In genomic region chr16:24988137-24988535, GRCh38 we compare ENCODE assay signal across 9 cellular contexts. TPM values are rescaled to one million over a fixed set of nuclear protein-coding genes. Genes with fewer than 3 reads are reported as not detected.
DNase-seq lines count a peak whose midpoint lies in the region; ATAC-seq and TF ChIP-seq lines count a peak whose summit lies in the region.
"Had no signal": no experiment of that assay in that cellular context is flagged by ENCODE, and none has a peak within 500 bp of the region (broad histone marks: within the 10 kb centered on the region; RNA-seq: fewer than 3 reads in every experiment).

No MANE protein-coding gene starts in this region.

- no peak for DNase-seq in heart right ventricle
- DNase-seq in Right ventricle myocardium superior: no peak
- peak; percentile 41 to 72 for DNase-seq in cardiac fibroblast (ENCODE audit: low read depth in 2 of 2)
- DNase-seq in mesothelial cell of epicardium (ENCODE audit: low spot score in 2 of 2, unreplicated experiment in 2 of 2): no peak
- no peak for DNase-seq in type B pancreatic cell (ENCODE audit: extremely low spot score, unreplicated experiment)
- DNase-seq in RWPE1 (ENCODE audit: low spot score): no peak
- DNase-seq in dedifferentiated amniotic fluid mesenchymal stem cell (ENCODE audit: extremely low spot score): no peak
- no peak for DNase-seq in WTC11 (ENCODE audit: low spot score)
- DNase-seq: activated CD4-positive, alpha-beta memory T cell treated with anti-CD3 and anti-CD28 coated beads, Interleukin-2, amount 10 ng/mL, durations not matched to agents 7 days and 5 days had no signal

- CTCF ChIA-PET in RWPE1 (lab: Yijun Ruan, JAX) (interaction anchor here (0.6 kb wide), 1 partner anchor 14 kb away, joined by 3 read pairs; no protein-coding TSS in a partner anchor), WTC11 (lab: Charles Lee) (no interaction called here)

- H3K4me3 Mint-ChIP-seq in mesothelial cell of epicardium (no peak overlapping the region), type B pancreatic cell (peak overlapping the region; percentile 23), WTC11 (no peak overlapping the region)
- H3K4me3 Mint-ChIP-seq: activated CD4-positive, alpha-beta memory T cell treated with anti-CD3 and anti-CD28 coated beads, Interleukin-2, amount 10 ng/mL, durations not matched to agents 7 days and 5 days had no signal

- H3K4me1 Mint-ChIP-seq in mesothelial cell of epicardium (peaks cover 34% of the 10 kb centered on the region), type B pancreatic cell (ENCODE audit: unreplicated experiment) (peaks cover 55% of the 10 kb centered on the region), WTC11 (peaks cover 31% of the 10 kb centered on the region)

- ATAC-seq in heart right ventricle (no peak), Right ventricle myocardium superior (ENCODE audit: poor library complexity) (no peak), WTC11 (no peak)

- H3K27ac Mint-ChIP-seq in mesothelial cell of epicardium: peak overlapping the region; percentile 79
- peak overlapping the region; percentile 91 for H3K27ac Mint-ChIP-seq in type B pancreatic cell
- no peak overlapping the region for H3K27ac Mint-ChIP-seq in WTC11
- H3K27ac Mint-ChIP-seq: activated CD4-positive, alpha-beta memory T cell treated with anti-CD3 and anti-CD28 coated beads, Interleukin-2, amount 10 ng/mL, durations not matched to agents 7 days and 5 days had no signal

- no peaks in the 10 kb centered on the region for H3K36me3 ChIP-seq in heart right ventricle

- H3K4me1 ChIP-seq in heart right ventricle: peaks cover 35 to 100% (median 99%) of the 10 kb centered on the region in 9 donors

- TF ChIP-seq CTCF in heart right ventricle (IDR thresholded peaks at IDR 0.05) (no peak), cardiac fibroblast (IDR thresholded peaks at IDR 0.05; ENCODE audit: low read depth, low read length) (no peak), mesothelial cell of epicardium (IDR thresholded peaks at IDR 0.05; ENCODE audit: unreplicated experiment) (no peak), type B pancreatic cell (conservative IDR thresholded peaks at IDR 0.05) (no peak), RWPE1 (conservative IDR thresholded peaks at IDR 0.05; ENCODE audit: low read depth) (no peak), WTC11 (IDR thresholded peaks at IDR 0.05) (no peak)

- H3K27me3 Mint-ChIP-seq in mesothelial cell of epicardium (ENCODE audit: low read depth) (no peaks in the 10 kb centered on the region), type B pancreatic cell (no peaks in the 10 kb centered on the region), WTC11 (ENCODE audit: low read depth) (no peaks in the 10 kb centered on the region)
- H3K27me3 Mint-ChIP-seq: activated CD4-positive, alpha-beta memory T cell treated with anti-CD3 and anti-CD28 coated beads, Interleukin-2, amount 10 ng/mL, durations not matched to agents 7 days and 5 days had no signal

- POLR2A ChIA-PET in RWPE1 (lab: Yijun Ruan, JAX; ENCODE audit: low non-redundant PET) (interaction anchor here (0.6 kb wide), 1 partner anchor 299 kb away, joined by 4 read pairs; no protein-coding TSS in a partner anchor), WTC11 (lab: Charles Lee) (no interaction called here)

- H3K27ac ChIP-seq in heart right ventricle (peak overlapping the region; percentile 71 to 90 (median 78)), RWPE1 (no peak overlapping the region)

- no peaks in the 10 kb centered on the region for H3K27me3 ChIP-seq in heart right ventricle

- peak overlapping the region in 5 of 10 donors; percentile 4 to 17 (median 10) for H3K4me3 ChIP-seq in heart right ventricle
- H3K4me3 ChIP-seq in cardiac fibroblast (replicated peaks in 1 of 2; ENCODE audit: low read depth in 2 of 2, low read length in 2 of 2): peak overlapping the region in 1 of 2 donors; percentile 7

- H3K9me3 Mint-ChIP-seq in mesothelial cell of epicardium (no peaks in the 10 kb centered on the region), type B pancreatic cell (no peaks in the 10 kb centered on the region), WTC11 (no peaks in the 10 kb centered on the region)
- H3K9me3 Mint-ChIP-seq: activated CD4-positive, alpha-beta memory T cell treated with anti-CD3 and anti-CD28 coated beads, Interleukin-2, amount 10 ng/mL, durations not matched to agents 7 days and 5 days had no signal

- no peaks in the 10 kb centered on the region for H3K9me3 ChIP-seq in heart right ventricle

- intact Hi-C loops in heart right ventricle (cut with DNase I): no loop called here
- intact Hi-C loops in Right ventricle myocardium superior (cut with DNase I): no loop called here

- H3K36me3 Mint-ChIP-seq in mesothelial cell of epicardium (no peaks in the 10 kb centered on the region), type B pancreatic cell (peaks cover 8% of the 10 kb centered on the region), WTC11 (no peaks in the 10 kb centered on the region)

- 20 to 31% methylated on average over 5 of the region's 5 CpGs for WGBS in heart right ventricle, 2 donors

TF ChIP-seq in WTC11, 78 proteins besides CTCF, POLR2A, EP300 and RAD21:
- TF ChIP-seq TEAD4 (CRISPR knock-in tag; IDR thresholded peaks at IDR 0.05): no peak

RNA-seq across cellular contexts. Expression of gene ARHGAP17, which starts 27.0 kb away (rescaled TPM):
- total RNA-seq in heart right ventricle (10 to 100 TPM; 45.7 to 95.9 (median 76.2) TPM), Right ventricle myocardium superior (54.8 TPM), mesothelial cell of epicardium (77.4 to 81.3 TPM (median 77.7 TPM) in 3 replicates), type B pancreatic cell (ENCODE audit: low replicate concordance) (72.6 and 88.0 TPM in 2 replicates), WTC11 (2021) (69.9 to 84.5 TPM (median 78.9 TPM) in 3 replicates)
- polyA plus RNA-seq in heart right ventricle: 10 to 100 TPM; 30.4 to 54.7 TPM

Comparison
In these comparisons a context has a peak if more than half of its experiments do, and no peak if none do; other contexts are left out.
1. DNase-seq: peak in cardiac fibroblast (2 of 2); none in heart right ventricle (0 of 2), Right ventricle myocardium superior (single experiment), mesothelial cell of epicardium (0 of 2), type B pancreatic cell (single experiment), RWPE1 (single experiment), dedifferentiated amniotic fluid mesenchymal stem cell (single experiment) and WTC11 (single experiment).